ENCODE assay signal across 11 cellular contexts in the genomic region with DNA sequence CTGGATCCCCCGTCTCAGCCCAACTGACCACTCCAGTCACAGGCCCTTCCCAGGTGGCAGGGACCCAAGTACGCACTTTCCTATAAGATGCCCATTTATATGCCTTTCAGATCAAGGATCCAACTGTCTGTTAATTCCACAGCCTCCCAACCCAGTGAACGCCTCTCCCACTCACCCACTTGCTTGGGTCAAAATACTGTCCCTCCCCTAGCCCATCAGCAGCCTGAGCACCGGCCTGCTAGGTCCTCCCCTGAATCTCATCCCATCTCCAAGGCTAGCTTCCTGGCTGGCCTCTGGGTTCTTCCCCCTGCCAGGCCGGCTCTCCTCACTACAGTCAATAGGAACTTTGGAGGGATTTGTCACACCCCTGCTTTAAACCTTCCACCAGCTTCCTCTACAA. TPM values are rescaled to one million over a fixed set of nuclear protein-coding genes. Genes with fewer than 3 reads are reported as not detected.
DNase-seq lines count a peak whose midpoint lies in the region; ATAC-seq, FAIRE-seq and TF ChIP-seq lines count a peak whose summit lies in the region.
"Had no signal": no experiment of that assay in that cellular context is flagged by ENCODE, and none has a peak within 500 bp of the region (broad histone marks: within the 10 kb centered on the region; RNA-seq: fewer than 3 reads in every experiment).

No MANE protein-coding gene starts in this region.

- FAIRE-seq in endothelial cell of umbilical vein (lab: Jason Lieb, UNC) = no peak

- H2AFZ ChIP-seq in PC-9 (no peak overlapping the region), endothelial cell of umbilical vein (ENCODE audit: low read depth, low read length) (no peak overlapping the region)

- no peak overlapping the region for H3K9ac ChIP-seq in endothelial cell of umbilical vein (replicated peaks; ENCODE audit: extremely low read depth, insufficient read depth, low read length)

- H3K9me3 ChIP-seq in PC-9 (ENCODE audit: insufficient read depth, low read depth) = no peaks in the 10 kb centered on the region
- no peaks in the 10 kb centered on the region for H3K9me3 ChIP-seq in endothelial cell of umbilical vein (replicated peaks; ENCODE audit: control insufficient read depth, insufficient read depth, low read length)

- H3K27ac ChIP-seq in PC-9 (no peak overlapping the region), endothelial cell of umbilical vein (ENCODE audit: insufficient read depth, low read depth, low read length) (no peak overlapping the region)

- H3K27me3 Mint-ChIP-seq in activated CD8-positive, alpha-beta memory T cell treated with anti-CD3 and anti-CD28 coated beads, Interleukin-2, amount 10 ng/mL, durations not matched to agents 7 days and 5 days = no peaks in the 10 kb centered on the region

- no TSS peak for BruUV-seq in PC-9 (replicated peaks; lab: Mats Ljungman, UMichigan)
- no TSS peak for BruUV-seq in endothelial cell of umbilical vein (replicated peaks; lab: Mats Ljungman, UMichigan)

- H3K4me1 ChIP-seq in PC-9 (replicated peaks; ENCODE audit: insufficient read depth) (peaks cover 21% of the 10 kb centered on the region), endothelial cell of umbilical vein (ENCODE audit: control insufficient read depth, extremely low read depth, insufficient read depth, low read length) (peaks cover 13% of the 10 kb centered on the region)

- H3K4me3 Mint-ChIP-seq in activated CD8-positive, alpha-beta memory T cell treated with anti-CD3 and anti-CD28 coated beads, Interleukin-2, amount 10 ng/mL, durations not matched to agents 7 days and 5 days = peak overlapping the region; percentile 88

- H3K27me3 ChIP-seq in PC-9 (ENCODE audit: insufficient read depth, low read depth) (no peaks in the 10 kb centered on the region), endothelial cell of umbilical vein (ENCODE audit: control insufficient read depth in 2 of 2, insufficient read depth in 2 of 2, low read length in 2 of 2) (no peaks in the 10 kb centered on the region)

- no peaks in the 10 kb centered on the region for H3K9me3 Mint-ChIP-seq in activated CD8-positive, alpha-beta memory T cell treated with anti-CD3 and anti-CD28 coated beads, Interleukin-2, amount 10 ng/mL, durations not matched to agents 7 days and 5 days (ENCODE audit: low read depth)

- H3K79me2 ChIP-seq in PC-9 (ENCODE audit: low read depth) (peaks cover 51% of the 10 kb centered on the region), endothelial cell of umbilical vein (ENCODE audit: control insufficient read depth, insufficient read depth, low read length) (peaks cover 53% of the 10 kb centered on the region)

- POLR2A ChIA-PET in PC-9 (lab: Charles Lee; ENCODE audit: unreplicated experiment) (interaction anchor here (0.6 to 0.7 kb wide), 3 partner anchors 8 to 258 kb away, joined by 4 to 5 read pairs (median 4); a partner anchor contains a TSS), endothelial cell of umbilical vein (lab: Charles Lee) (interaction anchor here (0.7 to 1.1 kb wide), 2 partner anchors 19 kb away, joined by 3 to 6 read pairs; no protein-coding TSS in a partner anchor)

- dilution Hi-C loops in endothelial cell of umbilical vein (cut with MboI; ENCODE audit: extremely low pct_ligation_motif_present, low sequenced_read_pairs) = no loop called here

- H3K36me3 Mint-ChIP-seq in activated CD8-positive, alpha-beta memory T cell treated with anti-CD3 and anti-CD28 coated beads, Interleukin-2, amount 10 ng/mL, durations not matched to agents 7 days and 5 days = peaks cover 57% of the 10 kb centered on the region

- no peaks in the 10 kb centered on the region for H3K9me2 ChIP-seq in PC-9 (ENCODE audit: insufficient read depth)

- TF ChIP-seq CTCF in PC-9 (conservative IDR thresholded peaks at IDR 0.05) (no peak), endothelial cell of umbilical vein (IDR thresholded peaks at IDR 0.05; ENCODE audit: extremely low read depth in 1 of 2, insufficient read depth in 1 of 2, low read depth in 1 of 2, low read length in 2 of 2) (no peak)

- no peak for DNase-seq in activated CD8-positive, alpha-beta memory T cell treated with anti-CD3 and anti-CD28 coated beads, Interleukin-2, amount 10 ng/mL, durations not matched to agents 7 days and 5 days
- DNase-seq in activated CD8-positive, alpha-beta memory T cell treated with anti-CD3 and anti-CD28 coated beads for 24 hours = no peak
- DNase-seq in PC-9 (no peak), endothelial cell of umbilical vein (ENCODE audit: low read depth, low spot score) (no peak), skeletal muscle cell (ENCODE audit: low read depth) (no peak), MV-4-11 (lab: John Stamatoyannopoulos, UW) (no peak), LoVo (ENCODE audit: low spot score) (no peak)
- DNase-seq: NCI-H1105 treated with DMSO at 0.1 percent for 48 hours had no signal

- ATAC-seq in activated CD8-positive, alpha-beta memory T cell treated with anti-CD3 and anti-CD28 coated beads, Interleukin-2, amount 10 ng/mL, durations not matched to agents 7 days and 5 days = no peak
- no peak for ATAC-seq in HG02610 (IDR thresholded peaks at IDR 0.05; ENCODE audit: unreplicated experiment)
- ATAC-seq: right cardiac atrium had no signal

- H4K20me1 ChIP-seq in PC-9 (ENCODE audit: insufficient read depth) = peaks cover 57% of the 10 kb centered on the region
- H4K20me1 ChIP-seq in endothelial cell of umbilical vein (replicated peaks; ENCODE audit: control insufficient read depth, extremely low read depth, insufficient read depth, low read length) = no peaks in the 10 kb centered on the region

- H3K4me3 ChIP-seq in PC-9 (peak overlapping the region; percentile 63; the same call in 1 of the 2 replicates), endothelial cell of umbilical vein (replicated peaks in 1 of 3; ENCODE audit: insufficient read depth in 1 of 3, low read depth in 1 of 3, low read length in 3 of 3) (peak overlapping the region in 1 of 3 experiments; percentile 63), skeletal muscle cell (ENCODE audit: low read depth, low read length) (peak overlapping the region; percentile 71)

- no peaks in the 10 kb centered on the region for H3K9me1 ChIP-seq in endothelial cell of umbilical vein (replicated peaks; ENCODE audit: control insufficient read depth, extremely low read depth, insufficient read depth, low read length)

- CTCF ChIA-PET in activated CD8-positive, alpha-beta memory T cell treated with anti-CD3 and anti-CD28 coated beads, Interleukin-2, amount 10 ng/mL, durations not matched to agents 7 days and 5 days (lab: Charles Lee) = interaction anchor here (0.8 to 1.2 kb wide), 2 partner anchors 13 to 104 kb away, joined by 3 read pairs; no protein-coding TSS in a partner anchor
- CTCF ChIA-PET in PC-9 (lab: Charles Lee) = interaction anchor here (0.7 kb wide), 2 partner anchors 18 to 104 kb away, joined by 4 read pairs; no protein-coding TSS in a partner anchor
- CTCF ChIA-PET in endothelial cell of umbilical vein (lab: Charles Lee) = interaction anchor here (0.7 to 1.6 kb wide), 5 partner anchors 8 to 104 kb away, joined by 3 to 4 read pairs (median 3); a partner anchor contains a TSS

- H3K4me1 Mint-ChIP-seq in activated CD8-positive, alpha-beta memory T cell treated with anti-CD3 and anti-CD28 coated beads, Interleukin-2, amount 10 ng/mL, durations not matched to agents 7 days and 5 days = peaks cover 54% of the 10 kb centered on the region

- intact Hi-C loops in PC-9 (cut with micrococcal nuclease; ENCODE audit: unreplicated experiment) (loop anchor here (2.0 to 5.0 kb wide), 3 partner anchors 21 to 238 kb away; a partner anchor contains a TSS), endothelial cell of umbilical vein (cut with micrococcal nuclease) (no loop called here)

- peak overlapping the region; percentile 84 for H3K4me2 ChIP-seq in PC-9
- H3K4me2 ChIP-seq in endothelial cell of umbilical vein (ENCODE audit: insufficient read depth, low read length) = peak overlapping the region; percentile 59

- H3K27ac Mint-ChIP-seq in activated CD8-positive, alpha-beta memory T cell treated with anti-CD3 and anti-CD28 coated beads, Interleukin-2, amount 10 ng/mL, durations not matched to agents 7 days and 5 days = peak overlapping the region; percentile 97

- H3F3A ChIP-seq in PC-9 (ENCODE audit: insufficient read depth, low read depth) = peaks cover 63% of the 10 kb centered on the region

- TF ChIP-seq POLR2A in endothelial cell of umbilical vein (IDR thresholded peaks at IDR 0.05; ENCODE audit: low read depth, low read length) = no peak

- H3K36me3 ChIP-seq in PC-9 (ENCODE audit: low read depth) (peaks cover 36% of the 10 kb centered on the region), endothelial cell of umbilical vein (ENCODE audit: control insufficient read depth in 2 of 2, extremely low read depth in 1 of 2, insufficient read depth in 2 of 2, low read length in 2 of 2) (peaks cover 14 to 21% of the 10 kb centered on the region in 2 experiments)

RNA-seq across cellular contexts. Expression of a gene that starts 1.9 kb away (rescaled TPM):
- 100 to 1,000 TPM; 311 to 421 TPM for total RNA-seq in activated CD8-positive, alpha-beta memory T cell treated with anti-CD3 and anti-CD28 coated beads, Interleukin-2, amount 10 ng/mL, durations not matched to agents 7 days and 5 days
- 359 and 395 TPM in 2 replicates for total RNA-seq in PC-9 (2021)
- 244 and 257 TPM in 2 replicates for total RNA-seq in endothelial cell of umbilical vein
- 176 and 183 TPM in 2 replicates for polyA plus RNA-seq in endothelial cell of umbilical vein
- 229 and 241 TPM in 2 replicates for polyA plus RNA-seq in endothelial cell of umbilical vein (2011; cell fraction: cytosol; rRNA removed)
- polyA plus RNA-seq in endothelial cell of umbilical vein (2011; cell fraction: nucleus; rRNA removed) = 60.3 and 79.3 TPM in 2 replicates
- polyA plus RNA-seq in endothelial cell of umbilical vein (2012) = 69.9 and 111 TPM in 2 replicates
- polyA minus RNA-seq in endothelial cell of umbilical vein = 50.8 and 52.2 TPM in 2 replicates
- 321 TPM for polyA minus RNA-seq in endothelial cell of umbilical vein (2011; cell fraction: cytosol; rRNA and poly(A)+ RNA removed)
- 11.8 and 16.4 TPM in 2 replicates for polyA minus RNA-seq in endothelial cell of umbilical vein (2011; cell fraction: nucleus; rRNA and poly(A)+ RNA removed)

RNA-seq across cellular contexts. Expression of a gene that starts 19.9 kb away (rescaled TPM):
- 1,000 to 10,000 TPM; 2,244 to 2,759 TPM for total RNA-seq in activated CD8-positive, alpha-beta memory T cell treated with anti-CD3 and anti-CD28 coated beads, Interleukin-2, amount 10 ng/mL, durations not matched to agents 7 days and 5 days
- total RNA-seq in PC-9 (2021) (2,433 and 2,547 TPM in 2 replicates), endothelial cell of umbilical vein (1,738 and 1,872 TPM in 2 replicates)
- polyA plus RNA-seq in endothelial cell of umbilical vein = 3,435 and 4,297 TPM in 2 replicates
- polyA plus RNA-seq in endothelial cell of umbilical vein (2011; cell fraction: cytosol; rRNA removed) = 1,210 and 1,373 TPM in 2 replicates
- 305 and 363 TPM in 2 replicates for polyA plus RNA-seq in endothelial cell of umbilical vein (2011; cell fraction: nucleus; rRNA removed)
- 1,144 and 2,986 TPM in 2 replicates for polyA plus RNA-seq in endothelial cell of umbilical vein (2012)
- 326 and 442 TPM in 2 replicates for polyA minus RNA-seq in endothelial cell of umbilical vein
- 1,684 TPM for polyA minus RNA-seq in endothelial cell of umbilical vein (2011; cell fraction: cytosol; rRNA and poly(A)+ RNA removed)
- 64.9 and 129 TPM in 2 replicates for polyA minus RNA-seq in endothelial cell of umbilical vein (2011; cell fraction: nucleus; rRNA and poly(A)+ RNA removed)

RNA-seq across cellular contexts. Expression of a gene that starts 21.5 kb away (rescaled TPM):
- 10 to 100 TPM; 14.1 to 23.0 TPM for total RNA-seq in activated CD8-positive, alpha-beta memory T cell treated with anti-CD3 and anti-CD28 coated beads, Interleukin-2, amount 10 ng/mL, durations not matched to agents 7 days and 5 days
- total RNA-seq in PC-9 (2021) (40.4 and 94.5 TPM in 2 replicates), endothelial cell of umbilical vein (0.35 TPM in 1 of 2 replicates, not detected in the other)
- 0.18 TPM in 1 of 2 replicates, not detected in the other for polyA plus RNA-seq in endothelial cell of umbilical vein
- polyA plus RNA-seq in endothelial cell of umbilical vein (2011; cell fraction: cytosol; rRNA removed) = not detected in 2 replicates
- not detected in 2 replicates for polyA plus RNA-seq in endothelial cell of umbilical vein (2011; cell fraction: nucleus; rRNA removed)
- polyA plus RNA-seq in endothelial cell of umbilical vein (2012) = not detected in 2 replicates
- polyA minus RNA-seq in endothelial cell of umbilical vein = not detected in 2 replicates
- 22.5 TPM for polyA minus RNA-seq in endothelial cell of umbilical vein (2011; cell fraction: cytosol; rRNA and poly(A)+ RNA removed)
- not detected in 2 replicates for polyA minus RNA-seq in endothelial cell of umbilical vein (2011; cell fraction: nucleus; rRNA and poly(A)+ RNA removed)

RNA-seq across cellular contexts. Expression of a gene that starts 29.0 kb away (rescaled TPM):
- not detected for total RNA-seq in activated CD8-positive, alpha-beta memory T cell treated with anti-CD3 and anti-CD28 coated beads, Interleukin-2, amount 10 ng/mL, durations not matched to agents 7 days and 5 days
- total RNA-seq in PC-9 (2021) = not detected in 2 replicates
- not detected in 2 replicates for total RNA-seq in endothelial cell of umbilical vein
- not detected in 2 replicates for polyA plus RNA-seq in endothelial cell of umbilical vein
- not detected in 2 replicates for polyA plus RNA-seq in endothelial cell of umbilical vein (2011; cell fraction: cytosol; rRNA removed)
- polyA plus RNA-seq in endothelial cell of umbilical vein (2011; cell fraction: nucleus; rRNA removed) = 0.32 TPM in 1 of 2 replicates, not detected in the other
- polyA plus RNA-seq in endothelial cell of umbilical vein (2012) = not detected in 2 replicates
- polyA minus RNA-seq in endothelial cell of umbilical vein = not detected in 2 replicates
- not detected for polyA minus RNA-seq in endothelial cell of umbilical vein (2011; cell fraction: cytosol; rRNA and poly(A)+ RNA removed)
- not detected in 2 replicates for polyA minus RNA-seq in endothelial cell of umbilical vein (2011; cell fraction: nucleus; rRNA and poly(A)+ RNA removed)
- total RNA-seq: right cardiac atrium, subcutaneous adipose tissue had no signal
- polyA plus RNA-seq: right cardiac atrium had no signal

RNA-seq across cellular contexts. Expression of a gene that starts 35.4 kb away (rescaled TPM):
- total RNA-seq in activated CD8-positive, alpha-beta memory T cell treated with anti-CD3 and anti-CD28 coated beads, Interleukin-2, amount 10 ng/mL, durations not matched to agents 7 days and 5 days = under 1 TPM; 0.50 to 0.68 TPM
- total RNA-seq in PC-9 (2021) (4.1 and 6.6 TPM in 2 replicates), endothelial cell of umbilical vein (not detected in 2 replicates)
- polyA plus RNA-seq in endothelial cell of umbilical vein = 0.11 TPM in 1 of 2 replicates, not detected in the other
- polyA plus RNA-seq in endothelial cell of umbilical vein (2011; cell fraction: cytosol; rRNA removed) = 0.06 and 0.12 TPM in 2 replicates
- 0.20 and 0.22 TPM in 2 replicates for polyA plus RNA-seq in endothelial cell of umbilical vein (2011; cell fraction: nucleus; rRNA removed)
- polyA plus RNA-seq in endothelial cell of umbilical vein (2012) = not detected in 2 replicates
- not detected in 2 replicates for polyA minus RNA-seq in endothelial cell of umbilical vein
- 1.8 TPM for polyA minus RNA-seq in endothelial cell of umbilical vein (2011; cell fraction: cytosol; rRNA and poly(A)+ RNA removed)
- not detected in 2 replicates for polyA minus RNA-seq in endothelial cell of umbilical vein (2011; cell fraction: nucleus; rRNA and poly(A)+ RNA removed)
- total RNA-seq: right cardiac atrium, subcutaneous adipose tissue had no signal
- polyA plus RNA-seq: right cardiac atrium had no signal

Comparison
In these comparisons a context has a peak if more than half of its experiments do, and no peak if none do; other contexts are left out.
1. RNA of a gene that starts 21.5 kb away (total RNA-seq): 40.4 to 94.5 TPM in PC-9 and 14.1 to 23.0 TPM in activated CD8-positive, alpha-beta memory T cell treated with anti-CD3 and anti-CD28 coated beads, Interleukin-2, amount 10 ng/mL, durations not matched to agents 7 days and 5 days; 0.35 TPM in endothelial cell of umbilical vein; every median in the first group is over 10 times any median in the second.